In genomic region chr4:77358315-77358928, GRCh38 we compare ENCODE assay signal across 8 cellular contexts.
DNase-seq lines count a peak whose midpoint lies in the region; ATAC-seq and TF ChIP-seq lines count a peak whose summit lies in the region.

No MANE protein-coding gene starts in this region.

- peak; percentile 47 for ATAC-seq in activated naive CD8-positive, alpha-beta T cell treated with anti-CD3 and anti-CD28 coated beads, Interleukin-2, amount 50 U/mL, for 24 hours

- no peak overlapping the region for H2AFZ ChIP-seq in trophoblast cell (ENCODE audit: insufficient read depth, low read length, poor library complexity)

- no peaks in the 10 kb centered on the region for H3K4me1 Mint-ChIP-seq in activated naive CD8-positive, alpha-beta T cell treated with anti-CD3 and anti-CD28 coated beads, Interleukin-2, amount 50 U/mL, for 24 hours
- no peaks in the 10 kb centered on the region for H3K4me1 Mint-ChIP-seq in activated naive CD8-positive, alpha-beta T cell treated with anti-CD3 and anti-CD28 coated beads for 36 hours

- DNase-seq in activated naive CD8-positive, alpha-beta T cell treated with anti-CD3 and anti-CD28 coated beads, Interleukin-2, amount 50 U/mL, for 24 hours, result no peak
- no peak for DNase-seq in activated naive CD8-positive, alpha-beta T cell treated with anti-CD3 and anti-CD28 coated beads for 36 hours
- DNase-seq in HK-2 (ENCODE audit: unreplicated experiment), result peak; percentile 13
- peak; percentile 42 for DNase-seq in SKM-1 treated with dmso at 0.1 percent for 144 hours (lab: John Stamatoyannopoulos, UW; ENCODE audit: unreplicated experiment)
- DNase-seq in fibroblast of villous mesenchyme (ENCODE audit: low read depth), result peak; percentile 26
- DNase-seq in trophoblast cell, result peak; percentile 4 to 63
- no peak for DNase-seq in NCI-H187 treated with DMSO at 0.1 percent for 48 hours (lab: John Stamatoyannopoulos, UW)
- no peak for DNase-seq in OCI-M2 (lab: John Stamatoyannopoulos, UW; ENCODE audit: unreplicated experiment)

- H2BK12ac ChIP-seq in trophoblast cell (ENCODE audit: low read length), result no peak overlapping the region

- no peaks in the 10 kb centered on the region for H3K79me1 ChIP-seq in trophoblast cell (ENCODE audit: low read length)

- no peaks in the 10 kb centered on the region for H3K4me1 ChIP-seq in trophoblast cell (ENCODE audit: control insufficient read depth in 1 of 2, insufficient read depth in 2 of 2, low read length in 2 of 2)

- H3K9me3 ChIP-seq in trophoblast cell (ENCODE audit: insufficient read depth, low read depth, low read length), result no peaks in the 10 kb centered on the region

- no peaks in the 10 kb centered on the region for H3K27me3 Mint-ChIP-seq in activated naive CD8-positive, alpha-beta T cell treated with anti-CD3 and anti-CD28 coated beads, Interleukin-2, amount 50 U/mL, for 24 hours
- no peaks in the 10 kb centered on the region for H3K27me3 Mint-ChIP-seq in activated naive CD8-positive, alpha-beta T cell treated with anti-CD3 and anti-CD28 coated beads for 36 hours

- H3K27ac Mint-ChIP-seq in activated naive CD8-positive, alpha-beta T cell treated with anti-CD3 and anti-CD28 coated beads, Interleukin-2, amount 50 U/mL, for 24 hours, result no peak overlapping the region
- no peak overlapping the region for H3K27ac Mint-ChIP-seq in activated naive CD8-positive, alpha-beta T cell treated with anti-CD3 and anti-CD28 coated beads for 36 hours

- H2BK5ac ChIP-seq in trophoblast cell (ENCODE audit: low read depth, low read length, poor library complexity), result no peak overlapping the region

- no peak overlapping the region for H4K8ac ChIP-seq in trophoblast cell (ENCODE audit: low read depth, low read length)

- no peaks in the 10 kb centered on the region for H3K79me2 ChIP-seq in trophoblast cell (ENCODE audit: control insufficient read depth, insufficient read depth, low read length, poor library complexity)

- H3K4me3 ChIP-seq in fibroblast of villous mesenchyme (ENCODE audit: low read depth, low read length) (no peak overlapping the region), trophoblast cell (ENCODE audit: low read depth, low read length) (no peak overlapping the region)

- H3K36me3 ChIP-seq in trophoblast cell (ENCODE audit: control insufficient read depth in 1 of 2, insufficient read depth in 2 of 2, low read length in 2 of 2), result no peaks in the 10 kb centered on the region

- no peak overlapping the region for H4K12ac ChIP-seq in trophoblast cell (ENCODE audit: low read depth, low read length)

- H3K4me3 Mint-ChIP-seq in activated naive CD8-positive, alpha-beta T cell treated with anti-CD3 and anti-CD28 coated beads, Interleukin-2, amount 50 U/mL, for 24 hours, result no peak overlapping the region
- no peak overlapping the region for H3K4me3 Mint-ChIP-seq in activated naive CD8-positive, alpha-beta T cell treated with anti-CD3 and anti-CD28 coated beads for 36 hours

- H3K23ac ChIP-seq in trophoblast cell (ENCODE audit: low read length), result no peak overlapping the region

- H3K14ac ChIP-seq in trophoblast cell (ENCODE audit: low read length), result no peak overlapping the region

- peak; percentile 70 for TF ChIP-seq CTCF in fibroblast of villous mesenchyme (IDR thresholded peaks at IDR 0.05; ENCODE audit: insufficient read depth, low read depth, low read length)

- H3K27me3 ChIP-seq in trophoblast cell (ENCODE audit: insufficient read depth, low read length), result no peaks in the 10 kb centered on the region

- no peak overlapping the region for H3K27ac ChIP-seq in trophoblast cell (ENCODE audit: low read depth, low read length)

- H3K4me2 ChIP-seq in trophoblast cell (ENCODE audit: low read length), result no peak overlapping the region

- H3K18ac ChIP-seq in trophoblast cell (ENCODE audit: low read length), result no peak overlapping the region

- no CpG with 5 or more reads among the region's 2 CpGs for WGBS in trophoblast cell (ENCODE audit: extremely low coverage, insufficient coverage, insufficient read length)

- H3K4ac ChIP-seq in trophoblast cell (ENCODE audit: low read depth, low read length), result no peak overlapping the region

- no peak overlapping the region for H2BK120ac ChIP-seq in trophoblast cell (ENCODE audit: insufficient read depth, low read length, poor library complexity)

- H3K36me3 Mint-ChIP-seq in activated naive CD8-positive, alpha-beta T cell treated with anti-CD3 and anti-CD28 coated beads, Interleukin-2, amount 50 U/mL, for 24 hours (ENCODE audit: low read depth), result no peaks in the 10 kb centered on the region
- no peaks in the 10 kb centered on the region for H3K36me3 Mint-ChIP-seq in activated naive CD8-positive, alpha-beta T cell treated with anti-CD3 and anti-CD28 coated beads for 36 hours

- H4K91ac ChIP-seq in trophoblast cell (ENCODE audit: low read depth, low read length), result no peak overlapping the region

- H3K9me3 Mint-ChIP-seq in activated naive CD8-positive, alpha-beta T cell treated with anti-CD3 and anti-CD28 coated beads, Interleukin-2, amount 50 U/mL, for 24 hours, result no peaks in the 10 kb centered on the region
- H3K9me3 Mint-ChIP-seq in activated naive CD8-positive, alpha-beta T cell treated with anti-CD3 and anti-CD28 coated beads for 36 hours, result no peaks in the 10 kb centered on the region

- H3K9ac ChIP-seq in trophoblast cell (ENCODE audit: low read length), result no peak overlapping the region

- no peak overlapping the region for H2AK5ac ChIP-seq in trophoblast cell (ENCODE audit: low read length)

Comparison
In these comparisons a context has a peak if more than half of its experiments do, and no peak if none do; other contexts are left out.
1. DNase-seq: peak in HK-2 (single experiment), SKM-1 treated with dmso at 0.1 percent for 144 hours (single experiment), fibroblast of villous mesenchyme (single experiment) and trophoblast cell (2 of 2); none in activated naive CD8-positive, alpha-beta T cell treated with anti-CD3 and anti-CD28 coated beads, Interleukin-2, amount 50 U/mL, for 24 hours (single experiment), activated naive CD8-positive, alpha-beta T cell treated with anti-CD3 and anti-CD28 coated beads for 36 hours (single experiment), NCI-H187 treated with DMSO at 0.1 percent for 48 hours (single experiment) and OCI-M2 (single experiment).